Comparison of ENCODE assay signal across 15 cellular contexts in genomic region chr19:12580180-12580694, GRCh38. TPM values are rescaled to one million over a fixed set of nuclear protein-coding genes. Genes with fewer than 3 reads are reported as not detected.
DNase-seq lines count a peak whose midpoint lies in the region; ATAC-seq and TF ChIP-seq lines count a peak whose summit lies in the region.
"Had no signal": no experiment of that assay in that cellular context is flagged by ENCODE, and none has a peak within 500 bp of the region (broad histone marks: within the 10 kb centered on the region; RNA-seq: fewer than 3 reads in every experiment).

No MANE protein-coding gene starts in this region.

- intact Hi-C loops in left lung (cut with DNase I) = no loop called here
- intact Hi-C loops in breast epithelium (cut with DNase I; ENCODE audit: low total_unique reads) = no loop called here

- peaks cover 64% of the 10 kb centered on the region for H3K36me3 Mint-ChIP-seq in activated T-cell treated with anti-CD3 and anti-CD28 coated beads, Interleukin-2, amount 50 U/mL, for 24 hours (ENCODE audit: low read depth)

- no peak overlapping the region for H3K27ac Mint-ChIP-seq in activated T-cell treated with anti-CD3 and anti-CD28 coated beads, Interleukin-2, amount 50 U/mL, for 24 hours

- H3K4me3 Mint-ChIP-seq in activated T-cell treated with anti-CD3 and anti-CD28 coated beads, Interleukin-2, amount 50 U/mL, for 24 hours = no peak overlapping the region

- H3K36me3 ChIP-seq in left lung (peaks cover 0 to 59% of the 10 kb centered on the region in 2 donors), breast epithelium (peaks cover 21% of the 10 kb centered on the region)

- H3K9me3 ChIP-seq in left lung (peaks cover 0 to 45% of the 10 kb centered on the region in 2 donors), breast epithelium (peaks cover 27 to 35% of the 10 kb centered on the region in 2 donors)

- peaks cover 22% of the 10 kb centered on the region for H3K9me3 Mint-ChIP-seq in activated T-cell treated with anti-CD3 and anti-CD28 coated beads, Interleukin-2, amount 50 U/mL, for 24 hours

- DNase-seq in AG09309 (ENCODE audit: low read depth) = peak; percentile 79
- peak; percentile 46 for DNase-seq in HS-5 (ENCODE audit: low read depth)
- peak; percentile 67 for DNase-seq in astrocyte of the hippocampus (ENCODE audit: low read depth, low spot score)
- DNase-seq in left lung = no peak
- no peak for DNase-seq in stimulated activated CD4-positive, alpha-beta T cell treated with anti-CD3 and anti-CD28 coated beads, Interleukin-2, amount 100 ng/mL, for 48 hours
- DNase-seq in activated T-cell treated with anti-CD3 and anti-CD28 coated beads, Interleukin-2, amount 50 U/mL, for 24 hours = no peak
- no peak for DNase-seq in breast epithelium (ENCODE audit: low spot score in 2 of 2)
- no peak for DNase-seq in GM20000 (ENCODE audit: low spot score)
- DNase-seq: activated CD4-positive, alpha-beta T cell treated with anti-CD3 and anti-CD28 coated beads, Interleukin-2, amount 50 U/mL, for 48 hours; DMS53; GOT3; midbrain; stimulated activated CD8-positive, alpha-beta memory T cell treated with anti-CD3 and anti-CD28 coated beads, Interleukin-4, amount 100 ng/mL, for 48 hours; transverse colon had no signal

- peak; percentile 90 for ATAC-seq in left lung

- no peaks in the 10 kb centered on the region for H3K4me1 ChIP-seq in left lung
- no peaks in the 10 kb centered on the region for H3K4me1 ChIP-seq in breast epithelium
- H3K4me1 ChIP-seq: Peyer's patch, transverse colon had no signal

- H3K4me3 ChIP-seq in AG09309 (ENCODE audit: control insufficient read depth, low read depth, low read length) = no peak overlapping the region
- H3K4me3 ChIP-seq in left lung = no peak overlapping the region
- no peak overlapping the region for H3K4me3 ChIP-seq in breast epithelium
- H3K4me3 ChIP-seq: Peyer's patch, transverse colon had no signal

- TF ChIP-seq POLR2A in breast epithelium (IDR thresholded peaks at IDR 0.05) = no peak

- TF ChIP-seq CTCF in AG09309 (IDR thresholded peaks at IDR 0.05; ENCODE audit: control insufficient read depth, insufficient read depth, low read depth, low read length, missing control alignments) (no peak), left lung (IDR thresholded peaks at IDR 0.05) (no peak), breast epithelium (IDR thresholded peaks at IDR 0.05) (no peak), GM20000 (IDR thresholded peaks at IDR 0.05; ENCODE audit: extremely low read depth, missing control alignments) (no peak)

- H3K27ac ChIP-seq in left lung = no peak overlapping the region
- H3K27ac ChIP-seq in breast epithelium = no peak overlapping the region
- H3K27ac ChIP-seq: Peyer's patch, transverse colon had no signal

- H3K27me3 ChIP-seq in left lung = no peaks in the 10 kb centered on the region
- H3K27me3 ChIP-seq in breast epithelium = no peaks in the 10 kb centered on the region
- H3K27me3 ChIP-seq: Peyer's patch, transverse colon had no signal

- H3K27me3 Mint-ChIP-seq in activated T-cell treated with anti-CD3 and anti-CD28 coated beads, Interleukin-2, amount 50 U/mL, for 24 hours = no peaks in the 10 kb centered on the region

- H3K4me1 Mint-ChIP-seq in activated T-cell treated with anti-CD3 and anti-CD28 coated beads, Interleukin-2, amount 50 U/mL, for 24 hours (ENCODE audit: low read depth) = no peaks in the 10 kb centered on the region

RNA-seq across cellular contexts. Expression of gene ZNF564, which starts 29.0 kb away (rescaled TPM):
- total RNA-seq in left lung (10 to 100 TPM in 1 of 2 donors, 1 to 10 TPM in 1; 9.9 to 12.5 TPM), breast epithelium (10 to 100 TPM; 14.7 to 25.8 (median 18.7) TPM)

RNA-seq across cellular contexts. Expression of gene ZNF490, which starts 30.4 kb away (rescaled TPM):
- total RNA-seq in left lung = 10 to 100 TPM in 1 of 2 donors, 1 to 10 TPM in 1; 9.2 to 11.7 TPM
- total RNA-seq in breast epithelium = 1 to 10 TPM; 5.6 to 7.9 (median 7.0) TPM

RNA-seq across cellular contexts. Expression of gene ZNF791, which starts 30.5 kb away (rescaled TPM):
- total RNA-seq in left lung (10 to 100 TPM; 18.0 to 23.3 TPM), breast epithelium (10 to 100 TPM; 22.4 to 35.3 (median 34.7) TPM)

Comparison
In these comparisons a context has a peak if more than half of its experiments do, and no peak if none do; other contexts are left out.
1. DNase-seq: peak in AG09309 (single experiment), HS-5 (single experiment) and astrocyte of the hippocampus (single experiment); none in left lung (0 of 2), stimulated activated CD4-positive, alpha-beta T cell treated with anti-CD3 and anti-CD28 coated beads, Interleukin-2, amount 100 ng/mL, for 48 hours (0 of 2), activated T-cell treated with anti-CD3 and anti-CD28 coated beads, Interleukin-2, amount 50 U/mL, for 24 hours (single experiment), breast epithelium (0 of 2) and GM20000 (single experiment).